Comparison of ENCODE assay signal across 8 cellular contexts in genomic region chr20:54207743-54208491, GRCh38. TPM values are rescaled to one million over a fixed set of nuclear protein-coding genes. Genes with fewer than 3 reads are reported as not detected.
DNase-seq lines count a peak whose midpoint lies in the region; ATAC-seq and TF ChIP-seq lines count a peak whose summit lies in the region.

PFDN4 (plus strand) TSS chr20:54208087; CDS start chr20:54208101, 14 bp downstream.

- TF ChIP-seq RAD21 in neural cell (conservative IDR thresholded peaks at IDR 0.05), result peak; percentile 55

- peaks cover 15% of the 10 kb centered on the region for H4K20me1 ChIP-seq in GM23338 (replicated peaks; ENCODE audit: insufficient read depth)
- H4K20me1 ChIP-seq in neural cell (ENCODE audit: insufficient read depth), result no peaks in the 10 kb centered on the region

- no peaks in the 10 kb centered on the region for H3K9me3 Mint-ChIP-seq in GM23338

- peak within 1 kb of the TSS; percentile 88 for H2AFZ ChIP-seq in GM23338
- peak within 1 kb of the TSS; percentile 89 for H2AFZ ChIP-seq in neural cell (ENCODE audit: low read depth, low read length)

- H3K9me2 ChIP-seq in GM23338 (ENCODE audit: insufficient read depth) (no peaks in the 10 kb centered on the region), neural cell (ENCODE audit: insufficient read depth, low read length) (no peaks in the 10 kb centered on the region)

- peaks cover 4% of the 10 kb centered on the region for H3K27me3 Mint-ChIP-seq in GM23338 (ENCODE audit: insufficient read depth, low read depth, poor library complexity)

- H3K27me3 ChIP-seq in GM23338 (ENCODE audit: insufficient read depth) (no peaks in the 10 kb centered on the region), neural cell (ENCODE audit: insufficient read depth, low read depth, low read length) (no peaks in the 10 kb centered on the region), stomach (no peaks in the 10 kb centered on the region)

- 0 to 1% (median 0%) methylated on average over 39 to 73 of the region's 73 CpGs for WGBS in stomach, 5 donors

- no peaks in the 10 kb centered on the region for H3K9me3 ChIP-seq in ES-I3 (ENCODE audit: control insufficient read depth, insufficient read depth, low read length)
- no peaks in the 10 kb centered on the region for H3K9me3 ChIP-seq in neural cell (ENCODE audit: low read length)
- H3K9me3 ChIP-seq in stomach, result no peaks in the 10 kb centered on the region

- no peak for TF ChIP-seq POLR2A in stomach (IDR thresholded peaks at IDR 0.05)

- H3K79me2 ChIP-seq in GM23338 (replicated peaks; ENCODE audit: insufficient read depth) (peaks cover 48% of the 10 kb centered on the region), neural cell (replicated peaks; ENCODE audit: insufficient read depth, low read length) (peaks cover 30% of the 10 kb centered on the region)

- no peaks in the 10 kb centered on the region for H3F3A ChIP-seq in GM23338 (replicated peaks; ENCODE audit: low read depth)
- H3F3A ChIP-seq in neural cell (ENCODE audit: insufficient read depth, low read length, poor library complexity, severe bottlenecking), result no peaks in the 10 kb centered on the region

- no peaks in the 10 kb centered on the region for H3K36me3 ChIP-seq in ES-I3 (ENCODE audit: insufficient read depth, low read length)
- no peaks in the 10 kb centered on the region for H3K36me3 ChIP-seq in GM23338 (ENCODE audit: insufficient read depth)
- H3K36me3 ChIP-seq in neural cell (ENCODE audit: insufficient read depth, low read length), result no peaks in the 10 kb centered on the region
- H3K36me3 ChIP-seq in stomach, result peaks cover 0 to 5% (median 0%) of the 10 kb centered on the region in 4 donors

- H3K4me3 ChIP-seq in GM23338 (peak within 1 kb of the TSS; percentile 96), fibroblast of the aortic adventitia (ENCODE audit: low read depth, low read length) (peak within 1 kb of the TSS; percentile 97), neural cell (ENCODE audit: low read length) (peak within 1 kb of the TSS; percentile 94), stomach (peak within 1 kb of the TSS; percentile 83 to 98 (median 92))

- H3K9ac ChIP-seq in ES-I3 (ENCODE audit: low read depth, low read length) (peak within 1 kb of the TSS; percentile 71), neural cell (ENCODE audit: low read length) (peak within 1 kb of the TSS; percentile 94)

- TF ChIP-seq EP300 in neural cell (conservative IDR thresholded peaks at IDR 0.05; ENCODE audit: poor library complexity, severe bottlenecking) (peak; percentile 58), stomach (IDR thresholded peaks at IDR 0.05) (no peak)

- ATAC-seq in GM23338, result peak; percentile 91

- peaks cover 14% of the 10 kb centered on the region for H3K4me1 Mint-ChIP-seq in GM23338

- H3K4me3 Mint-ChIP-seq in GM23338, result peak within 1 kb of the TSS; percentile 94

- H3K27ac ChIP-seq in GM23338 (ENCODE audit: low read depth) (peak within 1 kb of the TSS; percentile 93; the same call in 1 of the 2 replicates), RWPE1 (peak within 1 kb of the TSS; percentile 85), neural cell (ENCODE audit: low read length) (peak within 1 kb of the TSS; percentile 91), stomach (peak within 1 kb of the TSS; percentile 87 to 96 (median 95))

- peaks cover 12% of the 10 kb centered on the region; the same call in 2 of the 3 replicates for H3K36me3 Mint-ChIP-seq in GM23338 (ENCODE audit: low read depth)

- peak within 1 kb of the TSS; percentile 100 for H3K27ac Mint-ChIP-seq in GM23338

- H3K4me1 ChIP-seq in ES-I3 (ENCODE audit: insufficient read depth, low read length), result 0 out of 2 replicates have a peak, but pooled peaks cover 6% of the 10 kb centered on the region
- no peaks in the 10 kb centered on the region; the same call in 1 of the 2 replicates for H3K4me1 ChIP-seq in GM23338 (ENCODE audit: insufficient read depth)
- peaks cover 14 to 38% (median 29%) of the 10 kb centered on the region in 4 donors for H3K4me1 ChIP-seq in stomach

- TF ChIP-seq CTCF in GM23338 (conservative IDR thresholded peaks at IDR 0.05; ENCODE audit: low read depth in 2 of 2), result peak; percentile 64 to 72
- TF ChIP-seq CTCF in RWPE1 (conservative IDR thresholded peaks at IDR 0.05; ENCODE audit: low read depth), result peak; percentile 99
- TF ChIP-seq CTCF in fibroblast of the aortic adventitia (IDR thresholded peaks at IDR 0.05; ENCODE audit: insufficient read depth, low read length), result peak; percentile 64
- TF ChIP-seq CTCF in neural cell (IDR thresholded peaks at IDR 0.05; ENCODE audit: poor library complexity, severe bottlenecking), result peak; percentile 90
- peak in 5 of 7 experiments; percentile 52 to 81 (median 71) for TF ChIP-seq CTCF in stomach (IDR thresholded peaks at IDR 0.05)

- intact Hi-C loops in stomach (cut with DNase I; ENCODE audit: low total_unique reads), result no loop called here

- POLR2A ChIA-PET in RWPE1 (lab: Yijun Ruan, JAX; ENCODE audit: low non-redundant PET), result interaction anchor here (1.1 to 1.4 kb wide), 2 partner anchors 11 to 111 kb away, joined by 4 to 5 read pairs; no protein-coding TSS in a partner anchor

- DNase-seq in GM23338 (ENCODE audit: low spot score), result peak; percentile 88
- peak; percentile 74 to 80 for DNase-seq in Kasumi-1 (lab: John Stamatoyannopoulos, UW)
- DNase-seq in RWPE1 (ENCODE audit: low spot score), result peak; percentile 98
- peak; percentile 70 for DNase-seq in activated T-helper 9 cell treated with anti-CD3 and anti-CD28 coated beads, Interleukin-2, amount 50 U/mL, for 16 hours (ENCODE audit: low read depth)
- DNase-seq in fibroblast of the aortic adventitia (ENCODE audit: low read depth), result peak; percentile 88
- DNase-seq in stomach, result peak; percentile 84

- H3K4me2 ChIP-seq in GM23338, result peak within 1 kb of the TSS; percentile 99
- peak within 1 kb of the TSS; percentile 98 for H3K4me2 ChIP-seq in neural cell (ENCODE audit: low read length)

- CTCF ChIA-PET in RWPE1 (lab: Yijun Ruan, JAX), result interaction anchor here (0.5 to 2.5 kb wide), 22 partner anchors 9 to 1587 kb away, joined by 3 to 15 read pairs (median 3); no protein-coding TSS in a partner anchor

TF ChIP-seq in GM23338, 12 proteins besides CTCF, POLR2A, EP300 and RAD21:
- no peak for TF ChIP-seq NANOG (IDR thresholded peaks at IDR 0.05; ENCODE audit: borderline replicate concordance)
- peak; percentile 49 for TF ChIP-seq POLR2AphosphoS5 (IDR thresholded peaks at IDR 0.05; ENCODE audit: low read depth)

TF ChIP-seq in neural cell, 6 proteins besides CTCF, POLR2A, EP300 and RAD21:
- peak; percentile 82 for TF ChIP-seq TAF1 (IDR thresholded peaks at IDR 0.05; ENCODE audit: low read depth)
- no peak for TF ChIP-seq EZH2 (IDR thresholded peaks at IDR 0.05; ENCODE audit: borderline replicate concordance, insufficient read depth, low read length, poor library complexity, severe bottlenecking)
- peak; percentile 66 for TF ChIP-seq SMC3 (conservative IDR thresholded peaks at IDR 0.05; ENCODE audit: poor library complexity)
- peak; percentile 82 for TF ChIP-seq MXI1 (conservative IDR thresholded peaks at IDR 0.05; ENCODE audit: poor library complexity, severe bottlenecking)
- peak; percentile 41 for TF ChIP-seq REST (IDR thresholded peaks at IDR 0.05; ENCODE audit: borderline replicate concordance)
- TF ChIP-seq POLR2AphosphoS5 (IDR thresholded peaks at IDR 0.05), result peak; percentile 80

RNA-seq across cellular contexts. Expression of gene PFDN4, which starts in this region (rescaled TPM):
- total RNA-seq in GM23338 (2014; rRNA removed; shearing (Covaris generic)), result 105 and 196 TPM in 2 replicates
- polyA plus RNA-seq in GM23338 (2016; fragmentation: Nextera tagmentation; extraction: Ambion mirVana) (477 and 584 TPM in 2 replicates), neural cell (350 and 512 TPM in 2 replicates), stomach (10 to 100 TPM; 61.8 to 70.6 (median 64.3) TPM)
- total RNA-seq in fibroblast of the aortic adventitia (ENCODE audit: low replicate concordance) (149 and 1,207 TPM in 2 replicates), stomach (10 to 100 TPM; 49.8 to 69.4 (median 61.6) TPM)
- 156 and 175 TPM in 2 replicates for polyA minus RNA-seq in neural cell

Comparison
In these comparisons a context has a peak if more than half of its experiments do, and no peak if none do; other contexts are left out.
1. Peak in every context shown above with its lines: DNase-seq, ATAC-seq, H3K4me3 ChIP-seq and H3K27ac ChIP-seq.